In genomic region chr6:33672808-33673207, GRCh38 we compare ENCODE assay signal across 8 cellular contexts. TPM values are rescaled to one million over a fixed set of nuclear protein-coding genes. Genes with fewer than 3 reads are reported as not detected.
DNase-seq lines count a peak whose midpoint lies in the region; ATAC-seq and TF ChIP-seq lines count a peak whose summit lies in the region.

No MANE protein-coding gene starts in this region.

- no peaks in the 10 kb centered on the region for H3K36me3 ChIP-seq in smooth muscle cell (ENCODE audit: low read depth)

- no peaks in the 10 kb centered on the region for H3F3A ChIP-seq in smooth muscle cell (ENCODE audit: low read depth)

- no peak overlapping the region for H3K27ac Mint-ChIP-seq in activated CD8-positive, alpha-beta memory T cell treated with anti-CD3 and anti-CD28 coated beads, Interleukin-2, amount 10 ng/mL, durations not matched to agents 7 days and 5 days

- peak; percentile 46 for TF ChIP-seq CTCF in smooth muscle cell (IDR thresholded peaks at IDR 0.05; ENCODE audit: borderline replicate concordance, insufficient read depth, poor library complexity, severe bottlenecking)

- H3K4me2 ChIP-seq in smooth muscle cell = no peak overlapping the region

- DNase-seq in glomerular visceral epithelial cell (ENCODE audit: extremely low spot score) (peak; percentile 92), smooth muscle cell (lab: John Stamatoyannopoulos, UW; ENCODE audit: unreplicated experiment) (peak; percentile 40)
- DNase-seq in activated CD8-positive, alpha-beta memory T cell treated with anti-CD3 and anti-CD28 coated beads, Interleukin-2, amount 10 ng/mL, durations not matched to agents 7 days and 5 days = no peak

- no peak overlapping the region for H2AFZ ChIP-seq in smooth muscle cell (ENCODE audit: low read depth)

- H3K9me3 Mint-ChIP-seq in activated CD8-positive, alpha-beta memory T cell treated with anti-CD3 and anti-CD28 coated beads, Interleukin-2, amount 10 ng/mL, durations not matched to agents 7 days and 5 days (ENCODE audit: low read depth) = no peaks in the 10 kb centered on the region

- no peaks in the 10 kb centered on the region for H3K9me3 ChIP-seq in smooth muscle cell (replicated peaks; ENCODE audit: low read depth)

- no peaks in the 10 kb centered on the region for H4K20me1 ChIP-seq in smooth muscle cell (ENCODE audit: low read depth)

- peaks cover 5% of the 10 kb centered on the region for H3K4me1 Mint-ChIP-seq in activated CD8-positive, alpha-beta memory T cell treated with anti-CD3 and anti-CD28 coated beads, Interleukin-2, amount 10 ng/mL, durations not matched to agents 7 days and 5 days

- peaks cover 10% of the 10 kb centered on the region for H3K4me1 ChIP-seq in smooth muscle cell (ENCODE audit: low read depth)

- peak overlapping the region; percentile 45 for H3K27ac ChIP-seq in smooth muscle cell (ENCODE audit: low read depth)

- H3K4me3 ChIP-seq in smooth muscle cell = no peak overlapping the region

- WGBS in smooth muscle cell (ENCODE audit: low lambda C conversion rate) = 5% methylated on average over 5 of the region's 5 CpGs

- no peak overlapping the region for H3K9ac ChIP-seq in smooth muscle cell (ENCODE audit: low read depth)

- peaks cover 33% of the 10 kb centered on the region for H3K36me3 Mint-ChIP-seq in activated CD8-positive, alpha-beta memory T cell treated with anti-CD3 and anti-CD28 coated beads, Interleukin-2, amount 10 ng/mL, durations not matched to agents 7 days and 5 days

- CTCF ChIA-PET in activated CD8-positive, alpha-beta memory T cell treated with anti-CD3 and anti-CD28 coated beads, Interleukin-2, amount 10 ng/mL, durations not matched to agents 7 days and 5 days (lab: Charles Lee) = interaction anchor here (1.5 kb wide), 1 partner anchor 28 kb away, joined by 5 read pairs; no protein-coding TSS in a partner anchor

- H3K4me3 Mint-ChIP-seq in activated CD8-positive, alpha-beta memory T cell treated with anti-CD3 and anti-CD28 coated beads, Interleukin-2, amount 10 ng/mL, durations not matched to agents 7 days and 5 days = no peak overlapping the region

- no peaks in the 10 kb centered on the region for H3K27me3 Mint-ChIP-seq in activated CD8-positive, alpha-beta memory T cell treated with anti-CD3 and anti-CD28 coated beads, Interleukin-2, amount 10 ng/mL, durations not matched to agents 7 days and 5 days

- ATAC-seq in GM21619 (IDR thresholded peaks at IDR 0.05; ENCODE audit: unreplicated experiment) (peak; percentile 57), SK-N-SH treated with all-trans-retinoic acid at 6 μM for 48 hours (peak; percentile 97), HG02763 (IDR thresholded peaks at IDR 0.05; ENCODE audit: unreplicated experiment) (no peak), GM21723 (IDR thresholded peaks at IDR 0.05; ENCODE audit: unreplicated experiment) (no peak), HG03521 (IDR thresholded peaks at IDR 0.05; ENCODE audit: unreplicated experiment) (no peak)
- no peak for ATAC-seq in activated CD8-positive, alpha-beta memory T cell treated with anti-CD3 and anti-CD28 coated beads, Interleukin-2, amount 10 ng/mL, durations not matched to agents 7 days and 5 days

- H3K79me2 ChIP-seq in smooth muscle cell (ENCODE audit: low read depth) = no peaks in the 10 kb centered on the region

- H3K27me3 ChIP-seq in smooth muscle cell (ENCODE audit: low read depth) = no peaks in the 10 kb centered on the region

TF ChIP-seq in SK-N-SH treated with all-trans-retinoic acid at 6 μM for 48 hours, 23 proteins besides CTCF, POLR2A, EP300 and RAD21:
- TF ChIP-seq OSR1 (CRISPR knock-in tag; IDR thresholded peaks at IDR 0.05) (no peak), ZNF70 (CRISPR knock-in tag; IDR thresholded peaks at IDR 0.05) (no peak), ARNTL (CRISPR knock-in tag; IDR thresholded peaks at IDR 0.05; ENCODE audit: borderline replicate concordance, low read depth) (no peak), CREB5 (CRISPR knock-in tag; IDR thresholded peaks at IDR 0.05; ENCODE audit: low read depth) (no peak), SNAI2 (CRISPR knock-in tag; IDR thresholded peaks at IDR 0.05) (no peak), TSHZ2 (CRISPR knock-in tag; IDR thresholded peaks at IDR 0.05) (no peak), ZC3H10 (CRISPR knock-in tag; IDR thresholded peaks at IDR 0.05) (no peak), ESRRG (CRISPR knock-in tag; IDR thresholded peaks at IDR 0.05) (no peak), ZNF565 (CRISPR knock-in tag; conservative IDR thresholded peaks at IDR 0.05; ENCODE audit: low read depth) (no peak), ZFP30 (CRISPR knock-in tag; IDR thresholded peaks at IDR 0.05) (no peak), ISL1 (CRISPR knock-in tag; IDR thresholded peaks at IDR 0.05) (no peak), GLIS3 (CRISPR knock-in tag; IDR thresholded peaks at IDR 0.05) (no peak), PATZ1 (CRISPR knock-in tag; IDR thresholded peaks at IDR 0.05; ENCODE audit: borderline replicate concordance) (no peak), TOX (CRISPR knock-in tag; IDR thresholded peaks at IDR 0.05; ENCODE audit: borderline replicate concordance) (no peak), PPARA (CRISPR knock-in tag; IDR thresholded peaks at IDR 0.05; ENCODE audit: borderline replicate concordance) (no peak)

RNA-seq across cellular contexts. Expression of gene UQCC2, which starts 38.7 kb away (rescaled TPM):
- total RNA-seq in smooth muscle cell = 29.9 and 67.3 TPM in 2 replicates
- polyA plus RNA-seq in smooth muscle cell = 204 and 208 TPM in 2 replicates
- total RNA-seq in activated CD8-positive, alpha-beta memory T cell treated with anti-CD3 and anti-CD28 coated beads, Interleukin-2, amount 10 ng/mL, durations not matched to agents 7 days and 5 days = 100 to 1,000 TPM in 1 of 2 experiments, 10 to 100 TPM in 1; 94.8 to 108 TPM

RNA-seq across cellular contexts. Expression of gene ITPR3, which starts 51.7 kb away (rescaled TPM):
- total RNA-seq in smooth muscle cell = 4.7 and 7.4 TPM in 2 replicates
- 2.0 and 5.7 TPM in 2 replicates for polyA plus RNA-seq in smooth muscle cell
- total RNA-seq in activated CD8-positive, alpha-beta memory T cell treated with anti-CD3 and anti-CD28 coated beads, Interleukin-2, amount 10 ng/mL, durations not matched to agents 7 days and 5 days = 10 to 100 TPM; 44.9 to 71.3 TPM

Comparison
In these comparisons a context has a peak if more than half of its experiments do, and no peak if none do; other contexts are left out.
1. ATAC-seq: peak in GM21619 (single experiment) and SK-N-SH treated with all-trans-retinoic acid at 6 μM for 48 hours (single experiment); none in activated CD8-positive, alpha-beta memory T cell treated with anti-CD3 and anti-CD28 coated beads, Interleukin-2, amount 10 ng/mL, durations not matched to agents 7 days and 5 days (single experiment), HG02763 (single experiment), GM21723 (single experiment) and HG03521 (single experiment).